ENCODE assay signal across 1 cellular context in genomic region chr7:149261829-149262617, GRCh38.
TF ChIP-seq lines count a peak whose summit lies in the region.

TSS of gene ZNF783 (plus strand) at chr7:149262196. CDS start at chr7:149262334, 138 bp downstream.

TF ChIP-seq in H1, 55 proteins besides CTCF, POLR2A, EP300 and RAD21 (continued from another document):
- TF ChIP-seq SIX5 (IDR thresholded peaks at IDR 0.05; ENCODE audit: low read depth, low read length), result no peak
- TF ChIP-seq TBP (IDR thresholded peaks at IDR 0.05; ENCODE audit: low read depth, low read length), result peak; percentile 65; the same call in 1 of the 2 replicates
- TF ChIP-seq CREB1 (IDR thresholded peaks at IDR 0.05), result peak; percentile 67
- TF ChIP-seq BRCA1 (IDR thresholded peaks at IDR 0.05; ENCODE audit: low read depth, low read length), result peak; percentile 22; the same call in 1 of the 2 replicates
- TF ChIP-seq SRF (IDR thresholded peaks at IDR 0.05; ENCODE audit: low read depth, low read length), result peak; percentile 30; the same call in 1 of the 2 replicates
- peak; percentile 10 for TF ChIP-seq NANOG (IDR thresholded peaks at IDR 0.05; ENCODE audit: insufficient read depth, low read depth, low read length, poor library complexity, severe bottlenecking)
- peak; percentile 42 for TF ChIP-seq ASH2L (IDR thresholded peaks at IDR 0.05; ENCODE audit: low read length)
- 0 out of 2 replicates have a peak, but pooled peaks have one; percentile 23 for TF ChIP-seq GABPA (IDR thresholded peaks at IDR 0.05; ENCODE audit: borderline replicate concordance, insufficient read depth, low read length)
- peak; percentile 71 for TF ChIP-seq USF2 (IDR thresholded peaks at IDR 0.05; ENCODE audit: low read length)
- TF ChIP-seq E2F6 (IDR thresholded peaks at IDR 0.05), result peak; percentile 95
- TF ChIP-seq JUND (IDR thresholded peaks at IDR 0.05; ENCODE audit: low read length), result 0 out of 2 replicates have a peak, but pooled peaks have one; percentile 6
- TF ChIP-seq SIRT6 (IDR thresholded peaks at IDR 0.05; ENCODE audit: low read length), result no peak
- no peak for TF ChIP-seq MAFK (IDR thresholded peaks at IDR 0.05; ENCODE audit: low read depth, low read length)
- no peak for TF ChIP-seq GTF2F1 (IDR thresholded peaks at IDR 0.05; ENCODE audit: borderline replicate concordance, low read depth, low read length)
- TF ChIP-seq TEAD4 (IDR thresholded peaks at IDR 0.05; ENCODE audit: low read depth, low read length), result no peak; the same call in 1 of the 2 replicates
- peak in 1 of 2 experiments; percentile 44; a peak in 1 of 4 replicates for TF ChIP-seq SIN3A (conservative IDR thresholded peaks at IDR 0.05 in 1 of 2, IDR thresholded peaks at IDR 0.05 in 1 of 2; ENCODE audit: low read depth in 1 of 2, low read length in 2 of 2)
- TF ChIP-seq ATF3 (IDR thresholded peaks at IDR 0.05; ENCODE audit: insufficient read depth, low read depth, low read length), result peak; percentile 57; the same call in 1 of the 2 replicates
- TF ChIP-seq CTBP2 (IDR thresholded peaks at IDR 0.05; ENCODE audit: borderline replicate concordance, insufficient read depth, insufficient read length, low read length), result no peak
- TF ChIP-seq HDAC2 (IDR thresholded peaks at IDR 0.05; ENCODE audit: borderline replicate concordance in 1 of 2, low read depth in 2 of 2, low read length in 2 of 2), result peak; percentile 50 to 56; a peak in 3 of 4 replicates
- TF ChIP-seq RBBP5 (IDR thresholded peaks at IDR 0.05; ENCODE audit: borderline replicate concordance, low read depth, low read length), result no peak
- peak; percentile 70 for TF ChIP-seq RNF2 (IDR thresholded peaks at IDR 0.05; ENCODE audit: borderline replicate concordance, low read depth, low read length, missing control alignments, poor library complexity, severe bottlenecking)
- peak; percentile 84 for TF ChIP-seq KDM4A (IDR thresholded peaks at IDR 0.05; ENCODE audit: low read depth, low read length, severe bottlenecking)
- TF ChIP-seq SP1 (IDR thresholded peaks at IDR 0.05; ENCODE audit: low read depth, low read length), result no peak
- TF ChIP-seq EGR1 (IDR thresholded peaks at IDR 0.05; ENCODE audit: borderline replicate concordance, low read depth, low read length), result peak; percentile 18; the same call in 1 of the 2 replicates
TF ChIP-seq in H1: peak in this region for 22.
